ENCODE assay signal across 27 cellular contexts in the genomic region with DNA sequence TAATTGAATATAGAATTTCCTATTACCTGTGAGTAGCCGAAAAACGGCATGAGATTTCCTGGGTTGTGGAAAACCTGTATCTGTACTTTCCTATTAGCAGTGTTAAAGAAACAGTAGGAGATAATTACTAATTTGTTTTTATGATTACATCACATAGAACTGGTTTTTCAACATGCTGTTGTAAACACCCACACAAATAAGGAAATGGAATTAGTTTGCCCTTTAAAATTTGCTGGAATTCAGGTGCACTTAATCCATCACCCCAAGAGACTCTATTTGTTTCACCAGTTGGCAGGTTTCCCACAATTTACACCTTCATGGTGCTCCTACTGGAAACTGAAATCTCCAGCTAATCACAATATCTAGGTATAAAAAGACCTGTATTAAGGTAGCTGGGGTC.
"Had no signal": no experiment of that assay in that cellular context is flagged by ENCODE, and none has a peak within 500 bp of the region (broad histone marks: within the 10 kb centered on the region; RNA-seq: fewer than 3 reads in every experiment).

No MANE protein-coding gene starts in this region.

- H3K4me3 Mint-ChIP-seq: activated CD8-positive, alpha-beta T cell treated with anti-CD3 and anti-CD28 coated beads, Interleukin-2, amount 10 ng/mL, durations not matched to agents 7 days and 5 days; activated naive CD8-positive, alpha-beta T cell treated with anti-CD3 and anti-CD28 coated beads, Interleukin-2, amount 10 ng/mL, durations not matched to agents 7 days and 5 days had no signal

- H3K4me2 ChIP-seq: KMS-11, SK-N-SH had no signal

- ATAC-seq: activated CD4-positive, CD25-positive, alpha-beta regulatory T cell treated with anti-CD3 and anti-CD28 coated beads, Interleukin-2, amount 50 U/mL, for 24 hours; activated CD8-positive, alpha-beta T cell treated with anti-CD3 and anti-CD28 coated beads, Interleukin-2, amount 10 ng/mL, durations not matched to agents 7 days and 5 days had no signal

- H3K27me3 ChIP-seq: adrenal gland, breast epithelium, MG63, Peyer's patch, SJCRH30 had no signal

- H3K4me1 Mint-ChIP-seq: activated naive CD8-positive, alpha-beta T cell treated with anti-CD3 and anti-CD28 coated beads, Interleukin-2, amount 10 ng/mL, durations not matched to agents 7 days and 5 days had no signal

- H3K27me3 Mint-ChIP-seq: activated naive CD8-positive, alpha-beta T cell treated with anti-CD3 and anti-CD28 coated beads, Interleukin-2, amount 10 ng/mL, durations not matched to agents 7 days and 5 days had no signal

- H3K36me3 ChIP-seq: adrenal gland, breast epithelium, MG63, Peyer's patch, SJCRH30 had no signal

- DNase-seq: activated CD4-positive, alpha-beta T cell treated with anti-CD3 and anti-CD28 coated beads for 4 hours; activated CD8-positive, alpha-beta memory T cell treated with anti-CD3 and anti-CD28 coated beads, Interleukin-2, amount 50 U/mL, for 48 hours; activated CD8-positive, alpha-beta T cell treated with anti-CD3 and anti-CD28 coated beads, Interleukin-2, amount 10 ng/mL, durations not matched to agents 7 days and 5 days; activated naive CD4-positive, alpha-beta T cell treated with anti-CD3 and anti-CD28 coated beads, Interleukin-2, amount 50 U/mL, for 16 hours; activated naive CD8-positive, alpha-beta T cell treated with anti-CD3 and anti-CD28 coated beads, Interleukin-2, amount 10 ng/mL, durations not matched to agents 7 days and 5 days; activated T-cell treated with anti-CD3 and anti-CD28 coated beads, Interleukin-2, amount 50 U/mL, for 1 hour; adrenal gland; anterior cingulate cortex; central memory CD4-positive, alpha-beta T cell; MG63; MV-4-11; NCI-H1694; NCI-H2029; NCI-H2107; NCI-H510A treated with DMSO at 0.1 percent for 48 hours; NCI-H774; NK-92 treated with Interleukin-12 subunit alpha and Interleukin-12 subunit beta, amount 100 ng/mL, for 24 hours; OCI-M1; Peyer's patch; Right ventricle myocardium superior; SJCRH30; SK-N-SH; T-helper 1 cell had no signal

- H3K9me3 ChIP-seq: adrenal gland, breast epithelium, MG63, Peyer's patch, SJCRH30, SK-N-SH had no signal

- H3K9me3 Mint-ChIP-seq: activated naive CD8-positive, alpha-beta T cell treated with anti-CD3 and anti-CD28 coated beads, Interleukin-2, amount 10 ng/mL, durations not matched to agents 7 days and 5 days had no signal

- H3K4me1 ChIP-seq: adrenal gland, breast epithelium, Peyer's patch, SJCRH30 had no signal

- H3K9ac ChIP-seq: KMS-11, SK-N-SH had no signal

- H3K36me3 Mint-ChIP-seq: activated naive CD8-positive, alpha-beta T cell treated with anti-CD3 and anti-CD28 coated beads, Interleukin-2, amount 10 ng/mL, durations not matched to agents 7 days and 5 days had no signal

- H3K4me3 ChIP-seq: adrenal gland, breast epithelium, MG63, Peyer's patch, SJCRH30 had no signal

- H3K27ac ChIP-seq: adrenal gland, breast epithelium, KMS-11, Peyer's patch, RWPE1, SJCRH30 had no signal

- H3K27ac Mint-ChIP-seq: activated CD8-positive, alpha-beta T cell treated with anti-CD3 and anti-CD28 coated beads, Interleukin-2, amount 10 ng/mL, durations not matched to agents 7 days and 5 days; activated naive CD8-positive, alpha-beta T cell treated with anti-CD3 and anti-CD28 coated beads, Interleukin-2, amount 10 ng/mL, durations not matched to agents 7 days and 5 days had no signal
